ENCODE assay signal across 1 cellular context in the genomic region with DNA sequence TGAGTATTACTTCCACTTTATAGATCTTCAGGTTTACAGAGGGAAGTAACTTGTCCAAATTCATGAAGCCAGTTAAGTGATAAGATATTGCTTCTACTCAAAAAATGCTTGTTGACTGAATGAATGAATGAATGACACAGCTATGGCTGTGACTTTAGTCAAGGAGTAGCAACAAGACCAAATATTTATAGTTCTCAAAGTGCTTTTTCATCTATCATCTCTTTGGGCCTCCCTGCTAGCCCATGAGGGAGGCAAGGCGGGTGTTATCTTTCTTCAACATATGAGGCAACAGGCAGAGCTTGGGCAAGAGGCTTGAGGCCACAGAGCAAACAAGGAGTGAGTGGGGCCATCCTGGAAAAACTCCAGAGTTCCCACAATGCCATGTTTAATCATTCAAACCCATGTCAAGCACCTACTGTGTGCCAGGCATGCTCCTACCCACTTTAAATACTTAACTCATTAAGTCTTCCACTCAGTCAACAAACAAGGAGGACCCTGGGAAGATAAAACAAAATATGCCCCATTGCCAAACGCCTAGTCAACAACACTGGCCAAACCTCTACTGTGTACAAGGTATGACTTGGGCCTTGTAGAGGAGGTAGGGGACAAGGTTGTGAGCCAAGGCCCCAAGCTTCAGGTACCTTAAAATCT.
TF ChIP-seq lines count a peak whose summit lies in the region.

No MANE protein-coding gene starts in this region.

TF ChIP-seq in HepG2, 621 proteins besides CTCF, POLR2A, EP300 and RAD21 (continued from another document and continues in another):
- TF ChIP-seq, protein P1, sequence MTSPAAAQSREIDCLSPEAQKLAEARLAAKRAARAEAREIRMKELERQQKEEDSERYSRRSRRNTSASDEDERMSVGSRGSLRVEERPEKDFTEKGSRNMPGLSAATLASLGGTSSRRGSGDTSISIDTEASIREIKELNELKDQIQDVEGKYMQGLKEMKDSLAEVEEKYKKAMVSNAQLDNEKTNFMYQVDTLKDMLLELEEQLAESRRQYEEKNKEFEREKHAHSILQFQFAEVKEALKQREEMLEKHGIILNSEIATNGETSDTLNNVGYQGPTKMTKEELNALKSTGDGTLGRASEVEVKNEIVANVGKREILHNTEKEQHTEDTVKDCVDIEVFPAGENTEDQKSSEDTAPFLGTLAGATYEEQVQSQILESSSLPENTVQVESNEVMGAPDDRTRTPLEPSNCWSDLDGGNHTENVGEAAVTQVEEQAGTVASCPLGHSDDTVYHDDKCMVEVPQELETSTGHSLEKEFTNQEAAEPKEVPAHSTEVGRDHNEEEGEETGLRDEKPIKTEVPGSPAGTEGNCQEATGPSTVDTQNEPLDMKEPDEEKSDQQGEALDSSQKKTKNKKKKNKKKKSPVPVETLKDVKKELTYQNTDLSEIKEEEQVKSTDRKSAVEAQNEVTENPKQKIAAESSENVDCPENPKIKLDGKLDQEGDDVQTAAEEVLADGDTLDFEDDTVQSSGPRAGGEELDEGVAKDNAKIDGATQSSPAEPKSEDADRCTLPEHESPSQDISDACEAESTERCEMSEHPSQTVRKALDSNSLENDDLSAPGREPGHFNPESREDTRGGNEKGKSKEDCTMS (CRISPR knock-in tag; conservative IDR thresholded peaks at IDR 0.05): no peak
- TF ChIP-seq REL (CRISPR knock-in tag; conservative IDR thresholded peaks at IDR 0.05) (no peak), NKX3-1 (CRISPR knock-in tag; IDR thresholded peaks at IDR 0.05) (peak; percentile 95), FOXA3 (CRISPR knock-in tag; IDR thresholded peaks at IDR 0.05) (peak; percentile 99), ZNF121 (CRISPR knock-in tag; IDR thresholded peaks at IDR 0.05) (peak; percentile 72; the same call in 1 of the 2 replicates), ZFP36L1 (CRISPR knock-in tag; IDR thresholded peaks at IDR 0.05) (no peak), AKAP8 (CRISPR knock-in tag; IDR thresholded peaks at IDR 0.05) (peak; percentile 95), ZNF556 (CRISPR knock-in tag; IDR thresholded peaks at IDR 0.05; ENCODE audit: borderline replicate concordance) (peak; percentile 35; the same call in 1 of the 2 replicates), ZBTB7B (CRISPR knock-in tag; IDR thresholded peaks at IDR 0.05) (peak; percentile 96), SOX5 (CRISPR knock-in tag; IDR thresholded peaks at IDR 0.05; ENCODE audit: borderline replicate concordance) (peak; percentile 96), ZNF430 (CRISPR knock-in tag; IDR thresholded peaks at IDR 0.05) (peak; percentile 35; the same call in 1 of the 2 replicates), TARDBP (CRISPR knock-in tag; IDR thresholded peaks at IDR 0.05) (peak; percentile 94; the same call in 1 of the 2 replicates), ZNF816 (CRISPR knock-in tag; IDR thresholded peaks at IDR 0.05; ENCODE audit: borderline replicate concordance) (peak; percentile 28; the same call in 1 of the 2 replicates), LCORL (IDR thresholded peaks at IDR 0.05) (no peak), LCORL (CRISPR knock-in tag; IDR thresholded peaks at IDR 0.05) (peak; percentile 84; the same call in 1 of the 2 replicates), ZNF749 (CRISPR knock-in tag; IDR thresholded peaks at IDR 0.05; ENCODE audit: borderline replicate concordance) (no peak), ZBTB42 (CRISPR knock-in tag; IDR thresholded peaks at IDR 0.05) (0 out of 2 replicates have a peak, but pooled peaks have one; percentile 17), HNRNPLL (IDR thresholded peaks at IDR 0.05; ENCODE audit: low read depth, low read length, poor library complexity, severe bottlenecking) (no peak), TAF1 (CRISPR knock-in tag; IDR thresholded peaks at IDR 0.05) (peak; percentile 54; the same call in 1 of the 2 replicates), HOXD1 (CRISPR knock-in tag; IDR thresholded peaks at IDR 0.05) (peak; percentile 98), ZNF274 (CRISPR knock-in tag; IDR thresholded peaks at IDR 0.05) (peak; percentile 73; the same call in 1 of the 2 replicates), SPEN (CRISPR knock-in tag; IDR thresholded peaks at IDR 0.05; ENCODE audit: low read depth) (peak; percentile 76; the same call in 1 of the 2 replicates), FOXK1 (CRISPR knock-in tag; IDR thresholded peaks at IDR 0.05; ENCODE audit: borderline replicate concordance, low read depth) (peak; percentile 98), SP5 (CRISPR knock-in tag; IDR thresholded peaks at IDR 0.05; ENCODE audit: borderline replicate concordance, low read depth) (peak; percentile 86), PRMT3 (CRISPR knock-in tag; IDR thresholded peaks at IDR 0.05; ENCODE audit: borderline replicate concordance, low read depth) (peak; percentile 47; the same call in 1 of the 2 replicates), SNAI1 (CRISPR knock-in tag; IDR thresholded peaks at IDR 0.05; ENCODE audit: borderline replicate concordance) (no peak), SALL2 (CRISPR knock-in tag; IDR thresholded peaks at IDR 0.05) (peak; percentile 96), EHMT2 (IDR thresholded peaks at IDR 0.05; ENCODE audit: borderline replicate concordance, low read depth, low read length) (peak; percentile 92)
- TF ChIP-seq, protein P2, sequence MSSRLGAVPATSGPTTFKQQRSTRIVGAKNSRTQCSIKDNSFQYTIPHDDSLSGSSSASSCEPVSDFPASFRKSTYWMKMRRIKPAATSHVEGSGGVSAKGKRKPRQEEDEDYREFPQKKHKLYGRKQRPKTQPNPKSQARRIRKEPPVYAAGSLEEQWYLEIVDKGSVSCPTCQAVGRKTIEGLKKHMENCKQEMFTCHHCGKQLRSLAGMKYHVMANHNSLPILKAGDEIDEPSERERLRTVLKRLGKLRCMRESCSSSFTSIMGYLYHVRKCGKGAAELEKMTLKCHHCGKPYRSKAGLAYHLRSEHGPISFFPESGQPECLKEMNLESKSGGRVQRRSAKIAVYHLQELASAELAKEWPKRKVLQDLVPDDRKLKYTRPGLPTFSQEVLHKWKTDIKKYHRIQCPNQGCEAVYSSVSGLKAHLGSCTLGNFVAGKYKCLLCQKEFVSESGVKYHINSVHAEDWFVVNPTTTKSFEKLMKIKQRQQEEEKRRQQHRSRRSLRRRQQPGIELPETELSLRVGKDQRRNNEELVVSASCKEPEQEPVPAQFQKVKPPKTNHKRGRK (CRISPR knock-in tag; IDR thresholded peaks at IDR 0.05): no peak
- TF ChIP-seq, protein P3, sequence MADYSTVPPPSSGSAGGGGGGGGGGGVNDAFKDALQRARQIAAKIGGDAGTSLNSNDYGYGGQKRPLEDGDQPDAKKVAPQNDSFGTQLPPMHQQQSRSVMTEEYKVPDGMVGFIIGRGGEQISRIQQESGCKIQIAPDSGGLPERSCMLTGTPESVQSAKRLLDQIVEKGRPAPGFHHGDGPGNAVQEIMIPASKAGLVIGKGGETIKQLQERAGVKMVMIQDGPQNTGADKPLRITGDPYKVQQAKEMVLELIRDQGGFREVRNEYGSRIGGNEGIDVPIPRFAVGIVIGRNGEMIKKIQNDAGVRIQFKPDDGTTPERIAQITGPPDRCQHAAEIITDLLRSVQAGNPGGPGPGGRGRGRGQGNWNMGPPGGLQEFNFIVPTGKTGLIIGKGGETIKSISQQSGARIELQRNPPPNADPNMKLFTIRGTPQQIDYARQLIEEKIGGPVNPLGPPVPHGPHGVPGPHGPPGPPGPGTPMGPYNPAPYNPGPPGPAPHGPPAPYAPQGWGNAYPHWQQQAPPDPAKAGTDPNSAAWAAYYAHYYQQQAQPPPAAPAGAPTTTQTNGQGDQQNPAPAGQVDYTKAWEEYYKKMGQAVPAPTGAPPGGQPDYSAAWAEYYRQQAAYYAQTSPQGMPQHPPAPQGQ (CRISPR knock-in tag; IDR thresholded peaks at IDR 0.05; ENCODE audit: borderline replicate concordance): peak; percentile 97; the same call in 1 of the 2 replicates
- TF ChIP-seq, protein P4, sequence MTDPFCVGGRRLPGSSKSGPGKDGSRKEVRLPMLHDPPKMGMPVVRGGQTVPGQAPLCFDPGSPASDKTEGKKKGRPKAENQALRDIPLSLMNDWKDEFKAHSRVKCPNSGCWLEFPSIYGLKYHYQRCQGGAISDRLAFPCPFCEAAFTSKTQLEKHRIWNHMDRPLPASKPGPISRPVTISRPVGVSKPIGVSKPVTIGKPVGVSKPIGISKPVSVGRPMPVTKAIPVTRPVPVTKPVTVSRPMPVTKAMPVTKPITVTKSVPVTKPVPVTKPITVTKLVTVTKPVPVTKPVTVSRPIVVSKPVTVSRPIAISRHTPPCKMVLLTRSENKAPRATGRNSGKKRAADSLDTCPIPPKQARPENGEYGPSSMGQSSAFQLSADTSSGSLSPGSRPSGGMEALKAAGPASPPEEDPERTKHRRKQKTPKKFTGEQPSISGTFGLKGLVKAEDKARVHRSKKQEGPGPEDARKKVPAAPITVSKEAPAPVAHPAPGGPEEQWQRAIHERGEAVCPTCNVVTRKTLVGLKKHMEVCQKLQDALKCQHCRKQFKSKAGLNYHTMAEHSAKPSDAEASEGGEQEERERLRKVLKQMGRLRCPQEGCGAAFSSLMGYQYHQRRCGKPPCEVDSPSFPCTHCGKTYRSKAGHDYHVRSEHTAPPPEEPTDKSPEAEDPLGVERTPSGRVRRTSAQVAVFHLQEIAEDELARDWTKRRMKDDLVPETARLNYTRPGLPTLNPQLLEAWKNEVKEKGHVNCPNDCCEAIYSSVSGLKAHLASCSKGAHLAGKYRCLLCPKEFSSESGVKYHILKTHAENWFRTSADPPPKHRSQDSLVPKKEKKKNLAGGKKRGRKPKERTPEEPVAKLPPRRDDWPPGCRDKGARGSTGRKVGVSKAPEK (CRISPR knock-in tag; IDR thresholded peaks at IDR 0.05; ENCODE audit: borderline replicate concordance): no peak
- TF ChIP-seq, protein P5, sequence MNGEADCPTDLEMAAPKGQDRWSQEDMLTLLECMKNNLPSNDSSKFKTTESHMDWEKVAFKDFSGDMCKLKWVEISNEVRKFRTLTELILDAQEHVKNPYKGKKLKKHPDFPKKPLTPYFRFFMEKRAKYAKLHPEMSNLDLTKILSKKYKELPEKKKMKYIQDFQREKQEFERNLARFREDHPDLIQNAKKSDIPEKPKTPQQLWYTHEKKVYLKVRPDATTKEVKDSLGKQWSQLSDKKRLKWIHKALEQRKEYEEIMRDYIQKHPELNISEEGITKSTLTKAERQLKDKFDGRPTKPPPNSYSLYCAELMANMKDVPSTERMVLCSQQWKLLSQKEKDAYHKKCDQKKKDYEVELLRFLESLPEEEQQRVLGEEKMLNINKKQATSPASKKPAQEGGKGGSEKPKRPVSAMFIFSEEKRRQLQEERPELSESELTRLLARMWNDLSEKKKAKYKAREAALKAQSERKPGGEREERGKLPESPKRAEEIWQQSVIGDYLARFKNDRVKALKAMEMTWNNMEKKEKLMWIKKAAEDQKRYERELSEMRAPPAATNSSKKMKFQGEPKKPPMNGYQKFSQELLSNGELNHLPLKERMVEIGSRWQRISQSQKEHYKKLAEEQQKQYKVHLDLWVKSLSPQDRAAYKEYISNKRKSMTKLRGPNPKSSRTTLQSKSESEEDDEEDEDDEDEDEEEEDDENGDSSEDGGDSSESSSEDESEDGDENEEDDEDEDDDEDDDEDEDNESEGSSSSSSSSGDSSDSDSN (CRISPR knock-in tag; IDR thresholded peaks at IDR 0.05): 0 out of 2 replicates have a peak, but pooled peaks have one; percentile 42
- TF ChIP-seq, protein P6, sequence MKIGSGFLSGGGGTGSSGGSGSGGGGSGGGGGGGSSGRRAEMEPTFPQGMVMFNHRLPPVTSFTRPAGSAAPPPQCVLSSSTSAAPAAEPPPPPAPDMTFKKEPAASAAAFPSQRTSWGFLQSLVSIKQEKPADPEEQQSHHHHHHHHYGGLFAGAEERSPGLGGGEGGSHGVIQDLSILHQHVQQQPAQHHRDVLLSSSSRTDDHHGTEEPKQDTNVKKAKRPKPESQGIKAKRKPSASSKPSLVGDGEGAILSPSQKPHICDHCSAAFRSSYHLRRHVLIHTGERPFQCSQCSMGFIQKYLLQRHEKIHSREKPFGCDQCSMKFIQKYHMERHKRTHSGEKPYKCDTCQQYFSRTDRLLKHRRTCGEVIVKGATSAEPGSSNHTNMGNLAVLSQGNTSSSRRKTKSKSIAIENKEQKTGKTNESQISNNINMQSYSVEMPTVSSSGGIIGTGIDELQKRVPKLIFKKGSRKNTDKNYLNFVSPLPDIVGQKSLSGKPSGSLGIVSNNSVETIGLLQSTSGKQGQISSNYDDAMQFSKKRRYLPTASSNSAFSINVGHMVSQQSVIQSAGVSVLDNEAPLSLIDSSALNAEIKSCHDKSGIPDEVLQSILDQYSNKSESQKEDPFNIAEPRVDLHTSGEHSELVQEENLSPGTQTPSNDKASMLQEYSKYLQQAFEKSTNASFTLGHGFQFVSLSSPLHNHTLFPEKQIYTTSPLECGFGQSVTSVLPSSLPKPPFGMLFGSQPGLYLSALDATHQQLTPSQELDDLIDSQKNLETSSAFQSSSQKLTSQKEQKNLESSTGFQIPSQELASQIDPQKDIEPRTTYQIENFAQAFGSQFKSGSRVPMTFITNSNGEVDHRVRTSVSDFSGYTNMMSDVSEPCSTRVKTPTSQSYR (CRISPR knock-in tag; IDR thresholded peaks at IDR 0.05; ENCODE audit: borderline replicate concordance): peak; percentile 92
- TF ChIP-seq, protein P7, sequence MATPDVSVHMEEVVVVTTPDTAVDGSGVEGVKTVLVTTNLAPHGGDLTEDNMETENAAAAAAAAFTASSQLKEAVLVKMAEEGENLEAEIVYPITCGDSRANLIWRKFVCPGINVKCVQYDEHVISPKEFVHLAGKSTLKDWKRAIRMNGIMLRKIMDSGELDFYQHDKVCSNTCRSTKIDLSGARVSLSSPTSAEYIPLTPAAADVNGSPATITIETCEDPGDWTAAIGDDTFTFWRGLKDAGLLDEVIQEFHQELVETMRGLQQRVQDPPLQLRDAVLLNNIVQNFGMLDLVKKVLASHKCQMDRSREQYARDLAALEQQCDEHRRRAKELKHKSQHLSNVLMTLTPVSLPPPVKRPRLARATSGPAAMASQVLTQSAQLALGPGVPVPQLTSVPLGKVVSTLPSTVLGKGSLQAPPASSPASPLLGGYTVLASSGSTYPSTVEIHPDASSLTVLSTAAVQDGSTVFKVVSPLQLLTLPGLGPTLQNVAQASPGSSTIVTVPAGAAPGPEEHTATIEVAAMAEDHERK (CRISPR knock-in tag; IDR thresholded peaks at IDR 0.05; ENCODE audit: low read depth): no peak
